In the genomic region with DNA sequence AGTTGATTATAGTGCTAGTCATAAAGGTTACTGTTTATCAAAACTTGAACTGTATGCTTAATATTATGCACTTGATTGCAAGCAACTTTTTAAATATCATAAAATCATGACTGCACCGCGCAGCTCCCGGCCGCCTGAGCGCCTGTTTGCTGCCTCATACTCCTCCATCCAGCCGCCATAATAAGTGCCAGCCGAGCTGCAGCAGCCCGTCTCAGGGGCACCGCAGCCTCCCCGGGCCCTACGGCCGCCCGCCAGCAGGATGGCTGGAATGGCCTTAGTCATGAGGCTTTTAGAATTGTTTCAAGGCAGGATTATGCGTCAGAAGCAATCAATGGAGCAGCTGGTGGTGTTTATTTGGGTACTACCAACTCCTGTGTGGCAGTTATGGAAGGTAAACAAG, we compare ENCODE assay signal across 26 cellular contexts.
"Had no signal": no experiment of that assay in that cellular context is flagged by ENCODE, and none has a peak within 500 bp of the region (broad histone marks: within the 10 kb centered on the region; RNA-seq: fewer than 3 reads in every experiment).

No MANE protein-coding gene starts in this region.

- H3K36me3 Mint-ChIP-seq: activated naive CD4-positive, alpha-beta T cell treated with anti-CD3 and anti-CD28 coated beads, Interleukin-2, amount 10 ng/mL, durations not matched to agents 7 days and 5 days; activated naive CD8-positive, alpha-beta T cell treated with anti-CD3 and anti-CD28 coated beads for 36 hours had no signal

- H3K27ac ChIP-seq: brain microvascular endothelial cell, cardiac muscle cell, KMS-11, SJSA1 had no signal

- H3K9me3 Mint-ChIP-seq: activated CD8-positive, alpha-beta T cell treated with anti-CD3 and anti-CD28 coated beads for 36 hours; activated naive CD4-positive, alpha-beta T cell treated with anti-CD3 and anti-CD28 coated beads, Interleukin-2, amount 10 ng/mL, durations not matched to agents 7 days and 5 days; activated T-helper 2 cell treated with anti-CD3 and anti-CD28 coated beads, Interferon-gamma antibody, Interleukin-2, Interleukin-4, amounts not matched to agents 10 μg/mL and 5 μg/mL and 100 μg/mL, durations not matched to agents 14 hours and 24 hours and 36 hours; T-helper 1 cell treated with Interleukin-12 subunit alpha and Interleukin-12 subunit beta and Interleukin-4 antibody, amounts not matched to agents 30 μg/mL and 1 μg/mL, for 36 hours had no signal

- H3K4me3 Mint-ChIP-seq: activated CD8-positive, alpha-beta T cell treated with anti-CD3 and anti-CD28 coated beads for 36 hours; activated naive CD4-positive, alpha-beta T cell treated with anti-CD3 and anti-CD28 coated beads, Interleukin-2, amount 10 ng/mL, durations not matched to agents 7 days and 5 days; activated naive CD8-positive, alpha-beta T cell treated with anti-CD3 and anti-CD28 coated beads for 36 hours; activated T-cell treated with anti-CD3 and anti-CD28 coated beads, Interleukin-2, amount 50 U/mL, for 72 hours; T-helper 1 cell treated with Interleukin-12 subunit alpha and Interleukin-12 subunit beta and Interleukin-4 antibody, amounts not matched to agents 30 μg/mL and 1 μg/mL, for 36 hours had no signal

- DNase-seq: activated CD4-positive, alpha-beta T cell treated with anti-CD3 and anti-CD28 coated beads for 4 hours; activated CD8-positive, alpha-beta memory T cell treated with anti-CD3 and anti-CD28 coated beads, Interleukin-2, amount 50 U/mL, for 4 hours; activated CD8-positive, alpha-beta T cell treated with anti-CD3 and anti-CD28 coated beads for 36 hours; activated gamma-delta T cell treated with Interleukin-2 at 50 U/mL for 16 hours; activated naive CD4-positive, alpha-beta T cell treated with anti-CD3 and anti-CD28 coated beads, Interleukin-2, amount 10 ng/mL, durations not matched to agents 7 days and 5 days; activated naive CD8-positive, alpha-beta T cell treated with anti-CD3 and anti-CD28 coated beads for 36 hours; activated T-cell treated with anti-CD3 and anti-CD28 coated beads, Interleukin-2, amount 50 U/mL, for 72 hours; brain microvascular endothelial cell; MG63; MV-4-11; NCI-H1092 treated with DMSO at 0.1 percent for 48 hours; NCI-H1436 treated with DMSO at 0.1 percent for 48 hours; NCI-H1930; NCI-H510A treated with DMSO at 0.1 percent for 48 hours; NCI-H774; NK-92 treated with Interleukin-12 subunit alpha and Interleukin-12 subunit beta, amount 100 ng/mL, for 24 hours; OCI-M1; RPMI8226 had no signal

- H3K36me3 ChIP-seq: brain microvascular endothelial cell, cardiac muscle cell, MG63, SJSA1 had no signal

- H3K27me3 ChIP-seq: brain microvascular endothelial cell, cardiac muscle cell, MG63, SJSA1 had no signal

- H3K4me1 Mint-ChIP-seq: activated naive CD4-positive, alpha-beta T cell treated with anti-CD3 and anti-CD28 coated beads, Interleukin-2, amount 10 ng/mL, durations not matched to agents 7 days and 5 days; activated naive CD8-positive, alpha-beta T cell treated with anti-CD3 and anti-CD28 coated beads for 36 hours had no signal

- H3K27me3 Mint-ChIP-seq: activated naive CD4-positive, alpha-beta T cell treated with anti-CD3 and anti-CD28 coated beads, Interleukin-2, amount 10 ng/mL, durations not matched to agents 7 days and 5 days; activated naive CD8-positive, alpha-beta T cell treated with anti-CD3 and anti-CD28 coated beads for 36 hours had no signal

- H3K4me3 ChIP-seq: cardiac muscle cell, MG63, SJSA1 had no signal

- ATAC-seq: activated CD4-positive, CD25-positive, alpha-beta regulatory T cell treated with anti-CD3 and anti-CD28 coated beads, Interleukin-2, amount 50 U/mL, for 24 hours; activated CD8-positive, alpha-beta T cell treated with anti-CD3 and anti-CD28 coated beads for 36 hours; activated T-cell treated with anti-CD3 and anti-CD28 coated beads, Interleukin-2, amount 50 U/mL, for 72 hours; Panc1; Right ventricle myocardium inferior had no signal

- H3K27ac Mint-ChIP-seq: activated CD8-positive, alpha-beta T cell treated with anti-CD3 and anti-CD28 coated beads for 36 hours; activated naive CD4-positive, alpha-beta T cell treated with anti-CD3 and anti-CD28 coated beads, Interleukin-2, amount 10 ng/mL, durations not matched to agents 7 days and 5 days; activated naive CD8-positive, alpha-beta T cell treated with anti-CD3 and anti-CD28 coated beads for 36 hours; activated T-cell treated with anti-CD3 and anti-CD28 coated beads, Interleukin-2, amount 50 U/mL, for 72 hours; activated T-helper 2 cell treated with anti-CD3 and anti-CD28 coated beads, Interferon-gamma antibody, Interleukin-2, Interleukin-4, amounts not matched to agents 10 μg/mL and 5 μg/mL and 100 μg/mL, durations not matched to agents 14 hours and 24 hours and 36 hours; T-helper 1 cell treated with Interleukin-12 subunit alpha and Interleukin-12 subunit beta and Interleukin-4 antibody, amounts not matched to agents 30 μg/mL and 1 μg/mL, for 36 hours had no signal

- H3K9me3 ChIP-seq: MG63, SJSA1 had no signal

- H3K4me1 ChIP-seq: SJSA1 had no signal
